1 cellular context compared by ENCODE assay signal in the genomic region with DNA sequence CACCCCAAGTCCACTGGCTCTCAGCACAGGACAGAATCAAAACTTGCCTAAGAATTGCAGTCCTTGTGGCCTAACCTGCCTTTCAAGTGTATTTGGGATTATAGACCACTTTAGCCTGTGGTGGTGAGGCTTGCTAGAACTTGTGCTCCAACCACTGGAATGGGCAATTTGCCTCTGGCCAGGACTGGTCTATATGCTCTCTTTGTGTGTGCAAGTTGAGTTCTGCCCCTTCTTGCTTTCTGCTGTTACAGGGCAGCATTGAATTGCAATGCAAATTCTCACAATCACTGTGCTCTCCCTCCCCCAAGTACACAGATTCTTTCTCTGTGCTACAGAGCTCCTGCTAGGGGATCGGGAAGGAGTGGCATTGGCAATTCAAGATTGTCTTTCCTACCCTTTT.
TF ChIP-seq lines count a peak whose summit lies in the region.

No MANE protein-coding gene starts in this region.

TF ChIP-seq in H1, 55 proteins besides CTCF, POLR2A, EP300 and RAD21:
- TF ChIP-seq CEBPB (IDR thresholded peaks at IDR 0.05; ENCODE audit: low read depth, low read length), result no peak
- TF ChIP-seq BRCA1 (IDR thresholded peaks at IDR 0.05; ENCODE audit: low read depth, low read length), result no peak
- TF ChIP-seq JUND (IDR thresholded peaks at IDR 0.05; ENCODE audit: low read length), result no peak
- no peak for TF ChIP-seq SUZ12 (IDR thresholded peaks at IDR 0.05; ENCODE audit: low read length)
- no peak for TF ChIP-seq CHD2 (IDR thresholded peaks at IDR 0.05; ENCODE audit: low read length)
- TF ChIP-seq, protein P1, sequence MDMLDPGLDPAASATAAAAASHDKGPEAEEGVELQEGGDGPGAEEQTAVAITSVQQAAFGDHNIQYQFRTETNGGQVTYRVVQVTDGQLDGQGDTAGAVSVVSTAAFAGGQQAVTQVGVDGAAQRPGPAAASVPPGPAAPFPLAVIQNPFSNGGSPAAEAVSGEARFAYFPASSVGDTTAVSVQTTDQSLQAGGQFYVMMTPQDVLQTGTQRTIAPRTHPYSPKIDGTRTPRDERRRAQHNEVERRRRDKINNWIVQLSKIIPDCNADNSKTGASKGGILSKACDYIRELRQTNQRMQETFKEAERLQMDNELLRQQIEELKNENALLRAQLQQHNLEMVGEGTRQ (IDR thresholded peaks at IDR 0.05; ENCODE audit: low read length), result no peak
- TF ChIP-seq BCL11A (IDR thresholded peaks at IDR 0.05; ENCODE audit: low read depth in 2 of 2, low read length in 2 of 2), result no peak
- TF ChIP-seq SIX5 (IDR thresholded peaks at IDR 0.05; ENCODE audit: low read depth, low read length), result no peak
- TF ChIP-seq RXRA (IDR thresholded peaks at IDR 0.05; ENCODE audit: insufficient read depth, low read depth, low read length), result no peak
- no peak for TF ChIP-seq SP2 (IDR thresholded peaks at IDR 0.05; ENCODE audit: low read length)
- no peak for TF ChIP-seq ZNF274 (IDR thresholded peaks at IDR 0.05; ENCODE audit: borderline replicate concordance, extremely low read depth, low read length)
- no peak for TF ChIP-seq TAF1 (IDR thresholded peaks at IDR 0.05; ENCODE audit: low read depth, low read length)
- TF ChIP-seq JUN (IDR thresholded peaks at IDR 0.05; ENCODE audit: low read depth, low read length), result no peak
- TF ChIP-seq TBP (IDR thresholded peaks at IDR 0.05; ENCODE audit: low read depth, low read length), result no peak
- no peak for TF ChIP-seq SRF (IDR thresholded peaks at IDR 0.05; ENCODE audit: low read depth, low read length)
- TF ChIP-seq SP4 (IDR thresholded peaks at IDR 0.05; ENCODE audit: low read length), result no peak
- TF ChIP-seq TEAD4 (IDR thresholded peaks at IDR 0.05; ENCODE audit: low read depth, low read length), result no peak
- TF ChIP-seq CBX5 (IDR thresholded peaks at IDR 0.05; ENCODE audit: low read depth, low read length), result no peak
